In genomic region chr9:109765278-109765677, GRCh38 we compare ENCODE assay signal across 23 cellular contexts. TPM values are rescaled to one million over a fixed set of nuclear protein-coding genes. Genes with fewer than 3 reads are reported as not detected.
DNase-seq lines count a peak whose midpoint lies in the region; ATAC-seq, FAIRE-seq and TF ChIP-seq lines count a peak whose summit lies in the region.
"Had no signal": no experiment of that assay in that cellular context is flagged by ENCODE, and none has a peak within 500 bp of the region (broad histone marks: within the 10 kb centered on the region; RNA-seq: fewer than 3 reads in every experiment).

No MANE protein-coding gene starts in this region.

- 16% methylated on average over 2 of the region's 2 CpGs for WGBS in HepG2 (ENCODE audit: low lambda C conversion rate)
- 92% methylated on average over 2 of the region's 2 CpGs for WGBS in right lobe of liver (ENCODE audit: insufficient coverage, low coverage, low lambda C conversion rate, missing lambda C conversion rate)
- WGBS in H1 (ENCODE audit: extremely low coverage in 1 of 2, insufficient coverage in 1 of 2, insufficient read length in 1 of 2, insufficient replicate concordance in 2 of 2, low coverage in 1 of 2, low lambda C conversion rate in 2 of 2, missing lambda C conversion rate in 1 of 2), 2 experiments, result 89% methylated on average over 2 of the region's 2 CpGs; no CpG with 5 or more reads in 1 of the 2 experiments

- no peak overlapping the region for H3K4me3 Mint-ChIP-seq in activated T-cell treated with anti-CD3 and anti-CD28 coated beads, Interleukin-2, amount 50 U/mL, for 4 hours
- H3K4me3 Mint-ChIP-seq in T-cell, result no peak overlapping the region
- H3K4me3 Mint-ChIP-seq: CD14-positive monocyte; CD4-positive, alpha-beta memory T cell; CD4-positive, CD25-positive, alpha-beta regulatory T cell had no signal

- no peaks in the 10 kb centered on the region for H3K79me1 ChIP-seq in H1 (ENCODE audit: low read depth, low read length)

- no peaks in the 10 kb centered on the region for H3K9me3 Mint-ChIP-seq in activated T-cell treated with anti-CD3 and anti-CD28 coated beads, Interleukin-2, amount 50 U/mL, for 4 hours
- H3K9me3 Mint-ChIP-seq in T-cell, result no peaks in the 10 kb centered on the region

- no peak overlapping the region for H3K14ac ChIP-seq in H1 (ENCODE audit: insufficient read length)

- POLR2A ChIA-PET in HepG2 (lab: Yijun Ruan, JAX), result no interaction called here
- POLR2A ChIA-PET in H1 (lab: Charles Lee; ENCODE audit: partially characterized antibody), result interaction anchor here (1.0 to 1.5 kb wide), 2 partner anchors 16 to 23 kb away, joined by 4 read pairs; no protein-coding TSS in a partner anchor
- POLR2A ChIA-PET in T-cell (lab: Charles Lee), result no interaction called here

- H3K4me2 ChIP-seq in HepG2 (ENCODE audit: low read depth, low read length) (no peak overlapping the region), H1 (ENCODE audit: insufficient read depth in 1 of 2, low read depth in 2 of 2, low read length in 2 of 2) (no peak overlapping the region)
- H3K4me2 ChIP-seq: BLaER1 had no signal

- no peak overlapping the region for H4K8ac ChIP-seq in H1 (ENCODE audit: extremely low read depth, insufficient read depth, low read length)

- H2AFZ ChIP-seq in HepG2 (ENCODE audit: low read length), result no peak overlapping the region
- H2AFZ ChIP-seq in H1 (ENCODE audit: low read length), result no peak overlapping the region

- H4K5ac ChIP-seq in H1 (ENCODE audit: insufficient read length, low read depth, low read length), result no peak overlapping the region

- H3K27me3 ChIP-seq in HepG2 (ENCODE audit: control insufficient read depth in 1 of 2, insufficient read depth in 2 of 2, low read length in 2 of 2) (no peaks in the 10 kb centered on the region), right lobe of liver (no peaks in the 10 kb centered on the region), H1 (replicated peaks in 1 of 4; ENCODE audit: control insufficient read depth in 3 of 4, extremely low read depth in 1 of 4, insufficient read depth in 3 of 4, low read length in 3 of 4) (no peaks in the 10 kb centered on the region)
- H3K27me3 ChIP-seq: BE2C, BLaER1 had no signal

- FAIRE-seq in HepG2 (lab: Jason Lieb, UNC) (no peak), HTR-8/SVneo (lab: Jason Lieb, UNC) (peak; percentile 4), H1 (lab: Jason Lieb, UNC) (no peak)
- FAIRE-seq: A204.1, D721Med, G401.6, GM12891, GM19239 had no signal

- H2BK15ac ChIP-seq in H1 (ENCODE audit: low read length), result no peak overlapping the region

- DNase-seq in HepG2 (ENCODE audit: low spot score), result no peak
- DNase-seq in right lobe of liver, result no peak
- no peak for DNase-seq in HTR-8/SVneo (ENCODE audit: insufficient read length, low spot score)
- DNase-seq in H1 (ENCODE audit: low read depth in 1 of 2, low spot score in 2 of 2), result no peak
- no peak for DNase-seq in activated T-cell treated with anti-CD3 and anti-CD28 coated beads, Interleukin-2, amount 50 U/mL, for 4 hours
- no peak for DNase-seq in T-cell
- DNase-seq: 8988T; ACHN; BE2C; C1 segment of cervical spinal cord; Caco-2; Calu3; CD4-positive, alpha-beta memory T cell; CD4-positive, CD25-positive, alpha-beta regulatory T cell; DMS79 treated with DMSO at 0.1 percent for 48 hours; GF-D8 had no signal

- H3K4me1 ChIP-seq in HepG2 (ENCODE audit: insufficient read depth, low read length), result no peaks in the 10 kb centered on the region
- H3K4me1 ChIP-seq in right lobe of liver, result no peaks in the 10 kb centered on the region
- H3K4me1 ChIP-seq in H1 (replicated peaks in 1 of 4; ENCODE audit: control insufficient read depth in 3 of 4, insufficient read depth in 4 of 4, low read length in 3 of 4), result peaks cover 4 to 18% (median 12%) of the 10 kb centered on the region in 4 experiments
- H3K4me1 ChIP-seq: BE2C, BLaER1 had no signal

- no peaks in the 10 kb centered on the region for H3K79me2 ChIP-seq in HepG2 (ENCODE audit: insufficient read depth, low read length)
- H3K79me2 ChIP-seq in H1 (ENCODE audit: control insufficient read depth in 1 of 2, insufficient read depth in 2 of 2, low read length in 2 of 2), result no peaks in the 10 kb centered on the region

- no peak overlapping the region for H2BK120ac ChIP-seq in H1 (replicated peaks; ENCODE audit: low read depth, low read length)

- in situ Hi-C loops in HepG2 (cut with HindIII; ENCODE audit: extremely low pct_ligation_motif_present, low pct_unique_long_range_greater_than_20kb), result no loop called here

- H3K27me3 Mint-ChIP-seq in activated T-cell treated with anti-CD3 and anti-CD28 coated beads, Interleukin-2, amount 50 U/mL, for 4 hours (ENCODE audit: low read depth), result peaks cover 29% of the 10 kb centered on the region
- peaks cover 21 to 27% of the 10 kb centered on the region in 2 donors for H3K27me3 Mint-ChIP-seq in T-cell

- no peak overlapping the region for H3K23ac ChIP-seq in H1 (ENCODE audit: insufficient read length)

- H3K4me3 ChIP-seq in HepG2 (replicated peaks in 1 of 3; ENCODE audit: insufficient read depth in 1 of 3, low read depth in 2 of 3, low read length in 3 of 3) (no peak overlapping the region), right lobe of liver (no peak overlapping the region), H1 (ENCODE audit: extremely low read depth in 1 of 4, insufficient read depth in 2 of 4, low read depth in 3 of 4, low read length in 4 of 4) (no peak overlapping the region)
- H3K4me3 ChIP-seq: BLaER1 had no signal

- H3K9me3 ChIP-seq in HepG2 (ENCODE audit: low read length), result no peaks in the 10 kb centered on the region
- no peaks in the 10 kb centered on the region for H3K9me3 ChIP-seq in right lobe of liver
- H3K9me3 ChIP-seq in H1 (ENCODE audit: insufficient read depth in 2 of 2, low read depth in 1 of 2, low read length in 1 of 2), result no peaks in the 10 kb centered on the region
- H3K9me3 ChIP-seq: BE2C, BLaER1, Caco-2 had no signal

- H2BK12ac ChIP-seq in H1 (ENCODE audit: low read depth, low read length), result no peak overlapping the region

- 0 out of 2 replicates have a peak overlapping the region, but pooled peaks have one; percentile 27 for H2BK20ac ChIP-seq in H1 (ENCODE audit: low read length)

- TF ChIP-seq RAD21 in HepG2 (CRISPR knock-in tag; IDR thresholded peaks at IDR 0.05) (no peak), H1 (IDR thresholded peaks at IDR 0.05 in 1 of 2, conservative IDR thresholded peaks at IDR 0.05 in 1 of 2; ENCODE audit: low read depth in 2 of 2, low read length in 2 of 2) (no peak)

- TF ChIP-seq CTCF in HepG2 (CRISPR knock-in tag; IDR thresholded peaks at IDR 0.05) (no peak), right lobe of liver (IDR thresholded peaks at IDR 0.05) (no peak), H1 (IDR thresholded peaks at IDR 0.05; ENCODE audit: control extremely low read depth in 1 of 3, insufficient read depth in 1 of 3, low read depth in 1 of 3, low read length in 3 of 3) (no peak)

- H2AK5ac ChIP-seq in H1 (ENCODE audit: low read depth, low read length), result no peak overlapping the region

- H3K4me1 Mint-ChIP-seq in activated T-cell treated with anti-CD3 and anti-CD28 coated beads, Interleukin-2, amount 50 U/mL, for 4 hours (ENCODE audit: low read depth), result no peaks in the 10 kb centered on the region
- H3K4me1 Mint-ChIP-seq in T-cell, result no peaks in the 10 kb centered on the region
- H3K4me1 Mint-ChIP-seq: CD14-positive monocyte; CD4-positive, alpha-beta memory T cell; CD4-positive, CD25-positive, alpha-beta regulatory T cell had no signal

- no peaks in the 10 kb centered on the region for H4K20me1 ChIP-seq in HepG2 (ENCODE audit: insufficient read depth, low read length)
- H4K20me1 ChIP-seq in H1 (replicated peaks in 1 of 2; ENCODE audit: control insufficient read depth in 1 of 2, insufficient read depth in 2 of 2, low read length in 2 of 2), result no peaks in the 10 kb centered on the region
- H4K20me1 ChIP-seq: BLaER1 had no signal

- CTCF ChIA-PET in HepG2 (lab: Yijun Ruan, JAX; ENCODE audit: low intra/inter-chr PET ratio, low total read pairs) (no interaction called here), H1 (lab: Charles Lee; ENCODE audit: partially characterized antibody) (interaction anchor here (1.1 to 1.6 kb wide), 3 partner anchors 14 to 117 kb away, joined by 3 to 4 read pairs (median 4); no protein-coding TSS in a partner anchor), T-cell (lab: Charles Lee) (no interaction called here)

- no peak overlapping the region for H3K9ac ChIP-seq in HepG2 (ENCODE audit: insufficient read depth, low read depth, low read length)
- no peak overlapping the region for H3K9ac ChIP-seq in H1 (replicated peaks in 1 of 4; ENCODE audit: extremely low read depth in 1 of 4, low read depth in 3 of 4, low read length in 3 of 4)
- H3K9ac ChIP-seq: BLaER1 had no signal

- no peak overlapping the region for H2BK5ac ChIP-seq in H1 (ENCODE audit: low read depth, low read length)

- ATAC-seq in HepG2 (no peak), right lobe of liver (no peak), T-cell (replicated peaks in 1 of 4) (no peak)
- no peak for ATAC-seq in activated T-cell treated with anti-CD3 and anti-CD28 coated beads, Interleukin-2, amount 50 U/mL, for 4 hours

- H3K27ac ChIP-seq in HepG2 (ENCODE audit: extremely low read length, insufficient read depth, low read length), result no peak overlapping the region
- H3K27ac ChIP-seq in right lobe of liver, result no peak overlapping the region
- no peak overlapping the region for H3K27ac ChIP-seq in H1 (ENCODE audit: low read depth, low read length)
- H3K27ac ChIP-seq: BLaER1 had no signal

- no peak overlapping the region for H3K56ac ChIP-seq in H1 (replicated peaks; ENCODE audit: insufficient read length, low read depth, low read length)

- no peak overlapping the region for H3K4ac ChIP-seq in H1 (replicated peaks; ENCODE audit: insufficient read length, low read depth, low read length)

- peaks cover 3% of the 10 kb centered on the region; the same call in 1 of the 2 replicates for H3K23me2 ChIP-seq in H1 (ENCODE audit: low read depth, low read length)

- BruUV-seq in HepG2 (replicated peaks; lab: Mats Ljungman, UMichigan), result no TSS peak

- intact Hi-C loops in HepG2 (cut with micrococcal nuclease; ENCODE audit: unreplicated experiment), result no loop called here
- intact Hi-C loops in right lobe of liver (cut with DNase I), result no loop called here

- no peaks in the 10 kb centered on the region for H3K36me3 Mint-ChIP-seq in activated T-cell treated with anti-CD3 and anti-CD28 coated beads, Interleukin-2, amount 50 U/mL, for 4 hours (ENCODE audit: insufficient read depth)
- H3K36me3 Mint-ChIP-seq in T-cell, result no peaks in the 10 kb centered on the region
- H3K36me3 Mint-ChIP-seq: CD14-positive monocyte; CD4-positive, alpha-beta memory T cell; CD4-positive, CD25-positive, alpha-beta regulatory T cell had no signal

- no peaks in the 10 kb centered on the region for H3K36me3 ChIP-seq in HepG2 (replicated peaks in 1 of 2; ENCODE audit: control insufficient read depth in 1 of 2, insufficient read depth in 2 of 2, low read length in 2 of 2)
- H3K36me3 ChIP-seq in right lobe of liver, result no peaks in the 10 kb centered on the region
- no peaks in the 10 kb centered on the region for H3K36me3 ChIP-seq in H1 (ENCODE audit: control insufficient read depth in 2 of 4, insufficient read depth in 4 of 4, low read length in 3 of 4)
- H3K36me3 ChIP-seq: BE2C, BLaER1 had no signal

- TF ChIP-seq EP300 in HepG2 (IDR thresholded peaks at IDR 0.05; ENCODE audit: low read depth in 2 of 2, low read length in 2 of 2), result no peak
- no peak for TF ChIP-seq EP300 in HepG2 (CRISPR knock-in tag; IDR thresholded peaks at IDR 0.05; ENCODE audit: borderline replicate concordance)
- TF ChIP-seq EP300 in H1 (IDR thresholded peaks at IDR 0.05; ENCODE audit: borderline replicate concordance in 1 of 2, low read depth in 2 of 2, low read length in 2 of 2), result no peak

- no peak for TF ChIP-seq POLR2A in HepG2 (IDR thresholded peaks at IDR 0.05; ENCODE audit: insufficient read depth in 1 of 2, low read depth in 2 of 2, low read length in 2 of 2)
- TF ChIP-seq POLR2A in right lobe of liver (IDR thresholded peaks at IDR 0.05), result no peak
- TF ChIP-seq POLR2A in H1 (IDR thresholded peaks at IDR 0.05; ENCODE audit: control extremely low read depth in 1 of 2, low read depth in 2 of 2, low read length in 2 of 2), result no peak

- H3K18ac ChIP-seq in H1 (ENCODE audit: extremely low read depth, low read length), result no peak overlapping the region

- H4K91ac ChIP-seq in H1 (replicated peaks; ENCODE audit: insufficient read length, low read length), result no peak overlapping the region

- H3K27ac Mint-ChIP-seq in T-cell, result no peak overlapping the region
- H3K27ac Mint-ChIP-seq: CD14-positive monocyte; CD4-positive, alpha-beta memory T cell; CD4-positive, CD25-positive, alpha-beta regulatory T cell had no signal

RNA-seq across cellular contexts. Expression of gene PALM2AKAP2, which starts 14.7 kb away (rescaled TPM):
- total RNA-seq in HepG2 (2016; rRNA removed; fragmentation: Illumina TruSeq; extraction: Trizol) (1.5 and 1.8 TPM in 2 replicates), right lobe of liver (10 to 100 TPM; 26.4 to 50.3 (median 32.2) TPM), T-cell (not detected)
- 0.18 TPM in 1 of 2 replicates, not detected in the other for total RNA-seq in HepG2 (2016; cell fraction: cytosol; rRNA removed; fragmentation: Illumina TruSeq; extraction: Trizol; ENCODE audit: low read depth)
- 1.1 and 1.7 TPM in 2 replicates for total RNA-seq in HepG2 (2016; cell fraction: insoluble cytoplasmic fraction; rRNA removed; fragmentation: Illumina TruSeq; extraction: Trizol)
- total RNA-seq in HepG2 (2016; cell fraction: membrane; rRNA removed; fragmentation: Illumina TruSeq; extraction: Trizol), result 0.56 and 1.2 TPM in 2 replicates
- total RNA-seq in HepG2 (2016; cell fraction: nucleus; rRNA removed; fragmentation: Illumina TruSeq; extraction: Trizol), result 0.34 and 0.87 TPM in 2 replicates
- polyA plus RNA-seq in HepG2 (2011; rRNA removed) (0.14 and 0.25 TPM in 2 replicates), H1 (2011; rRNA removed) (0.38 and 0.85 TPM in 2 replicates)
- 0.11 and 0.24 TPM in 2 replicates for polyA plus RNA-seq in HepG2 (2011; cell fraction: cytosol; rRNA removed)
- 0.16 and 0.31 TPM in 2 replicates for polyA plus RNA-seq in HepG2 (2011; cell fraction: nucleus; rRNA removed)
- 0.63 and 0.75 TPM in 2 replicates for polyA plus RNA-seq in HepG2 (2012)
- not detected in 2 replicates for polyA plus RNA-seq in HepG2 (2016; cell fraction: cytosol; fragmentation: Illumina TruSeq; extraction: Trizol; ENCODE audit: low read depth)
- polyA plus RNA-seq in HepG2 (2016; cell fraction: insoluble cytoplasmic fraction; fragmentation: Illumina TruSeq; extraction: Trizol; ENCODE audit: low read depth), result 0.19 TPM in 1 of 2 replicates, not detected in the other
- polyA plus RNA-seq in HepG2 (2016; cell fraction: membrane; fragmentation: Illumina TruSeq; extraction: Trizol; ENCODE audit: low read depth), result not detected in 2 replicates
- polyA plus RNA-seq in HepG2 (2016; cell fraction: nucleus; fragmentation: Illumina TruSeq; extraction: Trizol; ENCODE audit: insufficient read depth, low read depth), result 0.26 and 0.41 TPM in 2 replicates
- 0.04 TPM in 1 of 2 replicates, not detected in the other for polyA minus RNA-seq in HepG2 (2011; rRNA and poly(A)+ RNA removed; ENCODE audit: low replicate concordance)
- 0.20 and 0.88 TPM in 2 replicates for polyA minus RNA-seq in HepG2 (2011; cell fraction: cytosol; rRNA and poly(A)+ RNA removed)
- polyA minus RNA-seq in HepG2 (2011; cell fraction: nucleus; rRNA and poly(A)+ RNA removed), result 0.87 and 1.5 TPM in 2 replicates
- total RNA-seq in H1 (2021; fragmentation: NEBNext Ultra II Directional; extraction: Animal tissue kit (Norgen Biotek cat#: 25700)), result 11.8 and 20.5 TPM in 2 replicates
- polyA plus RNA-seq in H1 (2011; cell fraction: cytosol; rRNA removed), result 1.5 TPM
- 2.2 TPM for polyA plus RNA-seq in H1 (2011; cell fraction: nucleus; rRNA removed)
- polyA plus RNA-seq in H1 (2012, experiment 1 of 2), result 3.1 to 5.2 TPM (median 3.5 TPM) in 4 replicates
- 0.20 TPM for polyA plus RNA-seq in H1 (2012, experiment 2 of 2)
- 4.2 TPM for polyA plus RNA-seq in H1 (2013, experiment 1 of 2)
- polyA plus RNA-seq in H1 (2013, experiment 2 of 2), result 4.7 TPM
- polyA minus RNA-seq in H1 (2011; rRNA and poly(A)+ RNA removed), result 2.1 and 2.5 TPM in 2 replicates
- polyA minus RNA-seq in H1 (2011; cell fraction: cytosol; rRNA and poly(A)+ RNA removed), result 3.1 TPM
- polyA minus RNA-seq in H1 (2011; cell fraction: nucleus; rRNA and poly(A)+ RNA removed), result 1.5 TPM
- under 1 TPM in 1 of 3 donors, not detected in 2; 0.27 TPM for total RNA-seq in activated T-cell treated with anti-CD3 and anti-CD28 coated beads, Interleukin-2, amount 50 U/mL, for 4 hours
- total RNA-seq: Calu3; CD4-positive, alpha-beta memory T cell had no signal
- polyA plus RNA-seq: CD14-positive monocyte; CD4-positive, alpha-beta memory T cell had no signal
